In genomic region chr2:45162711-45163110, GRCh38 we compare ENCODE assay signal across 26 cellular contexts.
"Had no signal": no experiment of that assay in that cellular context is flagged by ENCODE, and none has a peak within 500 bp of the region (broad histone marks: within the 10 kb centered on the region; RNA-seq: fewer than 3 reads in every experiment).

No MANE protein-coding gene starts in this region.

- H2AFZ ChIP-seq: neural progenitor cell, parathyroid adenoma had no signal

- H3K9me3 ChIP-seq: ovary, psoas muscle, right lobe of liver, sigmoid colon, spleen, tibial artery, transverse colon, upper lobe of right lung, uterus had no signal

- H3K27me3 ChIP-seq: ovary had no signal

- H3K4me1 ChIP-seq: parathyroid adenoma, psoas muscle, right lobe of liver, sigmoid colon, spleen, tibial artery, transverse colon, upper lobe of right lung, uterus had no signal

- DNase-seq: naive thymus-derived CD4-positive, alpha-beta T cell; natural killer cell; occipital lobe; ovary; posterior cingulate gyrus; psoas muscle; right cardiac atrium; right lobe of liver; sigmoid colon; spleen; stimulated activated CD4-positive, alpha-beta T cell treated with anti-CD3 and anti-CD28 coated beads, Interleukin-12 subunit alpha, Interleukin-12 subunit beta, amount 100 ng/mL, for 4 hours; stimulated activated CD4-positive, alpha-beta T cell treated with anti-CD3 and anti-CD28 coated beads, Interleukin-1b, Interleukin-23, amount 100 ng/mL, for 48 hours; stimulated activated CD4-positive, alpha-beta T cell treated with anti-CD3 and anti-CD28 coated beads, Interleukin-4, amount 100 ng/mL, for 1 hour; stimulated activated CD4-positive, alpha-beta T cell treated with anti-CD3 and anti-CD28 coated beads, Interleukin-4, amount 100 ng/mL, for 4 hours; stimulated activated CD8-positive, alpha-beta memory T cell treated with anti-CD3 and anti-CD28 coated beads, Interleukin-4, amount 100 ng/mL, for 48 hours; stimulated activated naive CD4-positive, alpha-beta T cell; stimulated activated naive CD8-positive, alpha-beta T cell treated with anti-CD3 and anti-CD28 coated beads, Interleukin-15, amount 100 ng/mL, for 72 hours; stimulated activated naive CD8-positive, alpha-beta T cell treated with anti-CD3 and anti-CD28 coated beads, Interleukin-15, Interleukin-2, amounts not matched to agents 100 U/mL and 50 U/mL, for 24 hours; tibial artery; transverse colon; upper lobe of right lung; uterus had no signal

- H3K79me2 ChIP-seq: parathyroid adenoma had no signal

- H3K27ac ChIP-seq: neural progenitor cell, ovary, parathyroid adenoma, psoas muscle, right lobe of liver, sigmoid colon, skin epidermis, spleen, tibial artery, transverse colon, upper lobe of right lung, uterus had no signal

- H3K36me3 ChIP-seq: neural progenitor cell, ovary, right lobe of liver, sigmoid colon, spleen, tibial artery, transverse colon, upper lobe of right lung, uterus had no signal

- H3K4me2 ChIP-seq: neural progenitor cell, smooth muscle cell had no signal

- H3K9ac ChIP-seq: neural progenitor cell, parathyroid adenoma had no signal

- H3K4me3 ChIP-seq: neural progenitor cell, ovary, psoas muscle, right lobe of liver, sigmoid colon, skin epidermis, smooth muscle cell, spleen, tibial artery, transverse colon, upper lobe of right lung, uterus had no signal
